8 cellular contexts compared by ENCODE assay signal in genomic region chr17:47776330-47777197, GRCh38. TPM values are rescaled to one million over a fixed set of nuclear protein-coding genes. Genes with fewer than 3 reads are reported as not detected.
DNase-seq lines count a peak whose midpoint lies in the region; ATAC-seq, FAIRE-seq and TF ChIP-seq lines count a peak whose summit lies in the region.

No MANE protein-coding gene starts in this region.

- TF ChIP-seq POLR2A in GM12892 (IDR thresholded peaks at IDR 0.05; ENCODE audit: low read depth, low read length), result no peak

- no peaks in the 10 kb centered on the region for H3K9me3 Mint-ChIP-seq in activated CD8-positive, alpha-beta T cell treated with anti-CD3 and anti-CD28 coated beads for 36 hours

- no peaks in the 10 kb centered on the region for H3K4me1 ChIP-seq in BE2C

- FAIRE-seq in GM12892 (lab: Jason Lieb, UNC), result peak; percentile 14

- H3K36me3 ChIP-seq in BE2C, result no peaks in the 10 kb centered on the region

- ATAC-seq in activated CD8-positive, alpha-beta T cell treated with anti-CD3 and anti-CD28 coated beads for 36 hours, result peak; percentile 98
- ATAC-seq in GM19023 (IDR thresholded peaks at IDR 0.05; ENCODE audit: unreplicated experiment), result no peak

- TF ChIP-seq CTCF in BE2C (IDR thresholded peaks at IDR 0.05; ENCODE audit: low read depth, low read length) (peak; percentile 88), fibroblast of the aortic adventitia (IDR thresholded peaks at IDR 0.05; ENCODE audit: insufficient read depth, low read length) (peak; percentile 77), retinal pigment epithelial cell (conservative IDR thresholded peaks at IDR 0.05; ENCODE audit: low read depth, low read length) (peak; percentile 66)
- peak; percentile 89 for TF ChIP-seq CTCF in activated CD8-positive, alpha-beta T cell treated with anti-CD3 and anti-CD28 coated beads for 36 hours (IDR thresholded peaks at IDR 0.05)

- H3K9me3 ChIP-seq in BE2C, result no peaks in the 10 kb centered on the region

- POLR2A ChIA-PET in activated CD8-positive, alpha-beta T cell treated with anti-CD3 and anti-CD28 coated beads for 36 hours (lab: Charles Lee), result no interaction called here

- intact Hi-C loops in activated CD8-positive, alpha-beta T cell treated with anti-CD3 and anti-CD28 coated beads for 36 hours (cut with micrococcal nuclease), result loop anchor here (1.0 kb wide), 1 partner anchor 26 kb away; no protein-coding TSS in a partner anchor

- no peaks in the 10 kb centered on the region for H3K36me3 Mint-ChIP-seq in activated CD8-positive, alpha-beta T cell treated with anti-CD3 and anti-CD28 coated beads for 36 hours (ENCODE audit: low read depth)

- peaks cover 23% of the 10 kb centered on the region; the same call in 1 of the 2 replicates for H3K27me3 ChIP-seq in BE2C

- H3K27ac Mint-ChIP-seq in activated CD8-positive, alpha-beta T cell treated with anti-CD3 and anti-CD28 coated beads for 36 hours, result no peak overlapping the region

- H3K4me3 ChIP-seq in BE2C (ENCODE audit: low read depth, low read length) (no peak overlapping the region), fibroblast of the aortic adventitia (ENCODE audit: low read depth, low read length) (no peak overlapping the region), retinal pigment epithelial cell (ENCODE audit: low read length) (no peak overlapping the region)

- H3K4me1 Mint-ChIP-seq in activated CD8-positive, alpha-beta T cell treated with anti-CD3 and anti-CD28 coated beads for 36 hours (ENCODE audit: low read depth), result no peaks in the 10 kb centered on the region

- no peak overlapping the region for H3K4me3 Mint-ChIP-seq in activated CD8-positive, alpha-beta T cell treated with anti-CD3 and anti-CD28 coated beads for 36 hours

- peak; percentile 34 for DNase-seq in BE2C
- peak; percentile 39 for DNase-seq in GM12892 (ENCODE audit: insufficient read length)
- peak; percentile 32 for DNase-seq in NCI-H345 (lab: John Stamatoyannopoulos, UW)
- peak; percentile 47 for DNase-seq in activated CD8-positive, alpha-beta T cell treated with anti-CD3 and anti-CD28 coated beads for 36 hours
- DNase-seq in fibroblast of the aortic adventitia (ENCODE audit: low read depth), result peak; percentile 60
- no peak for DNase-seq in retinal pigment epithelial cell (ENCODE audit: low read depth)
- DNase-seq in middle frontal gyrus (ENCODE audit: extremely low spot score, low spot score), result no peak

- CTCF ChIA-PET in activated CD8-positive, alpha-beta T cell treated with anti-CD3 and anti-CD28 coated beads for 36 hours (lab: Charles Lee), result interaction anchor here (0.7 kb wide), 2 partner anchors 77 to 113 kb away, joined by 3 read pairs; no protein-coding TSS in a partner anchor

- H3K27me3 Mint-ChIP-seq in activated CD8-positive, alpha-beta T cell treated with anti-CD3 and anti-CD28 coated beads for 36 hours, result peaks cover 39% of the 10 kb centered on the region

RNA-seq across cellular contexts. Expression of gene TBX21, which starts 43.5 kb away (rescaled TPM):
- polyA plus RNA-seq in BE2C (2012; ENCODE audit: insufficient read depth, insufficient read length, low read depth), result not detected
- not detected for polyA plus RNA-seq in GM12892 (2012; ENCODE audit: missing spikeins)
- total RNA-seq in activated CD8-positive, alpha-beta T cell treated with anti-CD3 and anti-CD28 coated beads for 36 hours, result 10 to 100 TPM; 53.0 to 56.9 TPM
- total RNA-seq in fibroblast of the aortic adventitia (ENCODE audit: low replicate concordance), result not detected in 2 replicates

RNA-seq across cellular contexts. Expression of gene OSBPL7, which starts 45.0 kb away (rescaled TPM):
- polyA plus RNA-seq in BE2C (2012; ENCODE audit: insufficient read depth, insufficient read length, low read depth), result 17.3 TPM
- 6.8 TPM for polyA plus RNA-seq in GM12892 (2012; ENCODE audit: missing spikeins)
- total RNA-seq in activated CD8-positive, alpha-beta T cell treated with anti-CD3 and anti-CD28 coated beads for 36 hours, result 10 to 100 TPM; 18.0 to 19.8 TPM
- total RNA-seq in fibroblast of the aortic adventitia (ENCODE audit: low replicate concordance), result 4.6 and 6.1 TPM in 2 replicates

RNA-seq across cellular contexts. Expression of gene MRPL10, which starts 54.8 kb away (rescaled TPM):
- 120 TPM for polyA plus RNA-seq in BE2C (2012; ENCODE audit: insufficient read depth, insufficient read length, low read depth)
- 29.7 TPM for polyA plus RNA-seq in GM12892 (2012; ENCODE audit: missing spikeins)
- 10 to 100 TPM; 66.5 to 67.0 TPM for total RNA-seq in activated CD8-positive, alpha-beta T cell treated with anti-CD3 and anti-CD28 coated beads for 36 hours
- 5.8 and 28.0 TPM in 2 replicates for total RNA-seq in fibroblast of the aortic adventitia (ENCODE audit: low replicate concordance)

RNA-seq across cellular contexts. Expression of gene LRRC46, which starts 54.9 kb away (rescaled TPM):
- 0.51 TPM for polyA plus RNA-seq in BE2C (2012; ENCODE audit: insufficient read depth, insufficient read length, low read depth)
- polyA plus RNA-seq in GM12892 (2012; ENCODE audit: missing spikeins), result 0.42 TPM
- total RNA-seq in activated CD8-positive, alpha-beta T cell treated with anti-CD3 and anti-CD28 coated beads for 36 hours, result under 1 TPM; 0.38 to 0.67 TPM
- 0.16 TPM in 1 of 2 replicates, not detected in the other for total RNA-seq in fibroblast of the aortic adventitia (ENCODE audit: low replicate concordance)

Comparison
In these comparisons a context has a peak if more than half of its experiments do, and no peak if none do; other contexts are left out.
1. DNase-seq: peak in BE2C (single experiment), GM12892 (single experiment), NCI-H345 (single experiment), activated CD8-positive, alpha-beta T cell treated with anti-CD3 and anti-CD28 coated beads for 36 hours (single experiment) and fibroblast of the aortic adventitia (single experiment); none in retinal pigment epithelial cell (single experiment) and middle frontal gyrus (single experiment).
2. RNA of gene TBX21, which starts 43.5 kb away (total RNA-seq): 53.0 to 56.9 TPM in activated CD8-positive, alpha-beta T cell treated with anti-CD3 and anti-CD28 coated beads for 36 hours; not detected in fibroblast of the aortic adventitia; every median in the first group is over 10 times any median in the second.
3. Peak in every context shown above with its lines, with median percentiles within 50 percentile points of each other: CTCF ChIP-seq.